8 cellular contexts compared by ENCODE assay signal in the genomic region with DNA sequence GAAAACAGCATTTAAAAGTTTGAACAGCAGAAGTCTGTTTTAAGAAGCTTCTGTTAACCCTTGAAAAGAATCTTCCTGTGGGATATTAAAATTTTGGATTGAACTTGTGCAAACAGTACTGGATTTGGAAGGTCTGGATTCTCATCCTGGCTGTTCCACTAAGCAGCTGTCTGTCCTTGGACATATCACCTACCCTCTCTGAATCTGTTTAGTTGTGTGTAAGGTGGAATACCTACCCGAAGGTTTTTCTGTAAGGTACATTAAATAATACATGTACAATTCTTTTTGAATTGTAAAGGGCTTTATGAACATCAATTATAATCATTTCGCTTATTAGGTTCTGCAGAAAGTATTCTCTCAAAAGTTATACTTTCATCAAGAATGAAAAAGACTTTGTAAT. TPM values are rescaled to one million over a fixed set of nuclear protein-coding genes. Genes with fewer than 3 reads are reported as not detected.
DNase-seq lines count a peak whose midpoint lies in the region; TF ChIP-seq lines count a peak whose summit lies in the region.

No MANE protein-coding gene starts in this region.

- intact Hi-C loops in esophagus squamous epithelium (cut with DNase I) = loop anchor here (10.0 kb wide), 1 partner anchor 69 kb away; no protein-coding TSS in a partner anchor
- intact Hi-C loops in sigmoid colon (cut with DNase I) = loop anchor here (2.0 to 5.0 kb wide), 2 partner anchors 53 to 72 kb away; no protein-coding TSS in a partner anchor

- H3K36me3 ChIP-seq in SJCRH30 = peaks cover 5% of the 10 kb centered on the region
- peaks cover 0 to 31% (median 0%) of the 10 kb centered on the region in 3 donors for H3K36me3 ChIP-seq in esophagus squamous epithelium
- peaks cover 0 to 29% (median 0%) of the 10 kb centered on the region in 4 donors for H3K36me3 ChIP-seq in sigmoid colon

- H3K27ac ChIP-seq in SJCRH30 (peak overlapping the region; percentile 96), esophagus squamous epithelium (peak overlapping the region; percentile 28 to 100 (median 99)), sigmoid colon (peak overlapping the region; percentile 97 to 99 (median 98))

- TF ChIP-seq EP300 in sigmoid colon (IDR thresholded peaks at IDR 0.05) = no peak

- H3K4me3 ChIP-seq in GM12875 (ENCODE audit: low read depth, low read length) (peak overlapping the region; percentile 85), SJCRH30 (peak overlapping the region; percentile 77), esophagus squamous epithelium (peak overlapping the region; percentile 75 to 97 (median 90)), sigmoid colon (peak overlapping the region; percentile 82 to 99 (median 98))

- no peak for DNase-seq in SJCRH30
- DNase-seq in esophagus squamous epithelium (lab: John Stamatoyannopoulos, UW) = no peak
- no peak for DNase-seq in sigmoid colon
- DNase-seq in NCI-H446 treated with DMSO at 0.1 percent for 48 hours (lab: John Stamatoyannopoulos, UW) = no peak
- no peak for DNase-seq in KG1 (lab: John Stamatoyannopoulos, UW)
- DNase-seq in hypothalamus (lab: John Stamatoyannopoulos, UW) = no peak
- no peak for DNase-seq in HPDE6-E6E7 (ENCODE audit: extremely low spot score)

- H3K27me3 ChIP-seq in SJCRH30 = no peaks in the 10 kb centered on the region
- H3K27me3 ChIP-seq in esophagus squamous epithelium = no peaks in the 10 kb centered on the region
- H3K27me3 ChIP-seq in sigmoid colon = no peaks in the 10 kb centered on the region

- TF ChIP-seq POLR2A in esophagus squamous epithelium (IDR thresholded peaks at IDR 0.05) (no peak), sigmoid colon (IDR thresholded peaks at IDR 0.05) (no peak)

- H3K9me3 ChIP-seq in SJCRH30 (replicated peaks) = no peaks in the 10 kb centered on the region
- H3K9me3 ChIP-seq in esophagus squamous epithelium = no peaks in the 10 kb centered on the region
- no peaks in the 10 kb centered on the region for H3K9me3 ChIP-seq in sigmoid colon

- TF ChIP-seq CTCF in GM12875 (IDR thresholded peaks at IDR 0.05; ENCODE audit: borderline replicate concordance, insufficient read depth, low read depth, low read length) (no peak), esophagus squamous epithelium (IDR thresholded peaks at IDR 0.05) (no peak), sigmoid colon (IDR thresholded peaks at IDR 0.05) (no peak)

- 28 to 34% methylated on average over 2 of the region's 2 CpGs for WGBS in esophagus squamous epithelium, 2 donors
- 13 to 31% methylated on average over 2 of the region's 2 CpGs for WGBS in sigmoid colon, 2 donors

- peaks cover 26% of the 10 kb centered on the region for H3K4me1 ChIP-seq in SJCRH30
- peaks cover 11 to 72% (median 12%) of the 10 kb centered on the region in 3 donors for H3K4me1 ChIP-seq in esophagus squamous epithelium
- peaks cover 0 to 54% (median 36%) of the 10 kb centered on the region in 4 donors for H3K4me1 ChIP-seq in sigmoid colon

RNA-seq across cellular contexts. Expression of a gene that starts 2.2 kb away (rescaled TPM):
- total RNA-seq in SJCRH30 (2014; rRNA removed; shearing (Covaris generic)) = 55.0 and 60.9 TPM in 2 replicates
- total RNA-seq in esophagus squamous epithelium = 100 to 1,000 TPM in 3 of 4 donors, 10 to 100 TPM in 1; 68.3 to 299 (median 171) TPM
- total RNA-seq in sigmoid colon = 100 to 1,000 TPM in 3 of 4 donors, 10 to 100 TPM in 1; 64.3 to 140 (median 127) TPM
- 100 to 1,000 TPM; 179 to 327 (median 236) TPM for polyA plus RNA-seq in sigmoid colon

RNA-seq across cellular contexts. Expression of a gene that starts 45.0 kb away (rescaled TPM):
- 45.0 and 57.0 TPM in 2 replicates for total RNA-seq in SJCRH30 (2014; rRNA removed; shearing (Covaris generic))
- 10 to 100 TPM in 3 of 4 donors, 1 to 10 TPM in 1; 7.8 to 16.8 (median 12.4) TPM for total RNA-seq in esophagus squamous epithelium
- total RNA-seq in sigmoid colon = 10 to 100 TPM; 19.7 to 36.8 (median 27.5) TPM
- 10 to 100 TPM; 16.2 to 24.7 (median 20.0) TPM for polyA plus RNA-seq in sigmoid colon

RNA-seq across cellular contexts. Expression of a gene that starts 45.5 kb away (rescaled TPM):
- 27.1 and 29.0 TPM in 2 replicates for total RNA-seq in SJCRH30 (2014; rRNA removed; shearing (Covaris generic))
- total RNA-seq in esophagus squamous epithelium = 10 to 100 TPM; 24.8 to 59.5 (median 43.0) TPM
- total RNA-seq in sigmoid colon = 10 to 100 TPM; 49.7 to 74.5 (median 72.1) TPM
- polyA plus RNA-seq in sigmoid colon = 10 to 100 TPM; 21.4 to 52.5 (median 33.0) TPM
